11 cellular contexts compared by ENCODE assay signal in genomic region chr2:38509322-38509946, GRCh38.
A peak's percentile ranks its signal among the peaks of the same experiment; 100 is the strongest.
DNase-seq lines count a peak whose midpoint lies in the region; TF ChIP-seq lines count a peak whose summit lies in the region.
"Had no signal": no experiment of that assay in that cellular context is flagged by ENCODE, and none has a peak within 500 bp of the region (broad histone marks: within the 10 kb centered on the region; RNA-seq: fewer than 3 reads in every experiment).

No MANE protein-coding gene starts in this region.

- peaks cover 3% of the 10 kb centered on the region for H3K36me3 Mint-ChIP-seq in activated CD4-positive, alpha-beta memory T cell treated with anti-CD3 and anti-CD28 coated beads, Interleukin-2, amount 10 ng/mL, durations not matched to agents 7 days and 5 days (ENCODE audit: low read depth)
- H3K36me3 Mint-ChIP-seq: activated naive CD4-positive, alpha-beta T cell treated with anti-CD3 and anti-CD28 coated beads, Interleukin-2, amount 50 U/mL, for 72 hours had no signal

- peaks cover 14% of the 10 kb centered on the region for H3K4me1 Mint-ChIP-seq in activated CD4-positive, alpha-beta memory T cell treated with anti-CD3 and anti-CD28 coated beads, Interleukin-2, amount 10 ng/mL, durations not matched to agents 7 days and 5 days

- peaks cover 2% of the 10 kb centered on the region for H3K27me3 Mint-ChIP-seq in activated CD4-positive, alpha-beta memory T cell treated with anti-CD3 and anti-CD28 coated beads, Interleukin-2, amount 10 ng/mL, durations not matched to agents 7 days and 5 days

- H3K4me3 ChIP-seq in GM23248 (no peak overlapping the region), skeletal muscle tissue (ENCODE audit: low read length in 3 of 3) (no peak overlapping the region), coronary artery (no peak overlapping the region)

- H2AFZ ChIP-seq in GM23248: no peak overlapping the region

- H3K79me2 ChIP-seq in GM23248 (ENCODE audit: insufficient read depth): no peaks in the 10 kb centered on the region

- H3F3A ChIP-seq in GM23248 (ENCODE audit: insufficient read depth): 0 out of 2 replicates have a peak, but pooled peaks cover 5% of the 10 kb centered on the region

- no peak overlapping the region for H3K27ac Mint-ChIP-seq in activated CD4-positive, alpha-beta memory T cell treated with anti-CD3 and anti-CD28 coated beads, Interleukin-2, amount 10 ng/mL, durations not matched to agents 7 days and 5 days
- H3K27ac Mint-ChIP-seq: activated naive CD4-positive, alpha-beta T cell treated with anti-CD3 and anti-CD28 coated beads, Interleukin-2, amount 50 U/mL, for 72 hours had no signal

- H3K27me3 ChIP-seq in GM23248 (replicated peaks; ENCODE audit: insufficient read depth): no peaks in the 10 kb centered on the region; the same call in 1 of the 2 replicates
- H3K27me3 ChIP-seq in skeletal muscle tissue (ENCODE audit: control insufficient read depth in 3 of 3, insufficient read depth in 3 of 3, low read length in 3 of 3): no peaks in the 10 kb centered on the region

- peaks cover 4% of the 10 kb centered on the region for H3K9me3 Mint-ChIP-seq in activated CD4-positive, alpha-beta memory T cell treated with anti-CD3 and anti-CD28 coated beads, Interleukin-2, amount 10 ng/mL, durations not matched to agents 7 days and 5 days

- in situ Hi-C loops in GM23248 (cut with MboI): no loop called here

- H3K36me3 ChIP-seq in GM23248 (ENCODE audit: low read depth): no peaks in the 10 kb centered on the region
- no peaks in the 10 kb centered on the region for H3K36me3 ChIP-seq in skeletal muscle tissue (ENCODE audit: control insufficient read depth in 3 of 3, insufficient read depth in 3 of 3, low read length in 3 of 3)

- no peak overlapping the region for H3K9ac ChIP-seq in GM23248
- peak overlapping the region in 1 of 3 donors; percentile 33 for H3K9ac ChIP-seq in skeletal muscle tissue (ENCODE audit: low read depth in 1 of 3, low read length in 3 of 3)

- peak; percentile 82 for DNase-seq in GM23248
- peak; percentile 52 for DNase-seq in RWPE1 (ENCODE audit: low spot score)
- DNase-seq in fibroblast of peridontal ligament (ENCODE audit: extremely low read depth): peak; percentile 86
- no peak for DNase-seq in coronary artery (ENCODE audit: low spot score)
- no peak for DNase-seq in middle frontal gyrus (ENCODE audit: extremely low spot score, low spot score)
- DNase-seq in islet precursor cell: no peak
- no peak for DNase-seq in activated CD4-positive, alpha-beta memory T cell treated with anti-CD3 and anti-CD28 coated beads, Interleukin-2, amount 10 ng/mL, durations not matched to agents 7 days and 5 days
- DNase-seq: NCI-H526 treated with DMSO at 0.1 percent for 48 hours had no signal

- no peaks in the 10 kb centered on the region for H3K9me2 ChIP-seq in GM23248 (ENCODE audit: insufficient read depth)

- no peak overlapping the region for H3K4me3 Mint-ChIP-seq in activated CD4-positive, alpha-beta memory T cell treated with anti-CD3 and anti-CD28 coated beads, Interleukin-2, amount 10 ng/mL, durations not matched to agents 7 days and 5 days

- TF ChIP-seq CTCF in RWPE1 (conservative IDR thresholded peaks at IDR 0.05; ENCODE audit: low read depth) (no peak), coronary artery (IDR thresholded peaks at IDR 0.05) (no peak)

- H3K9me3 ChIP-seq in GM23248 (ENCODE audit: low read depth): no peaks in the 10 kb centered on the region
- H3K9me3 ChIP-seq in skeletal muscle tissue (ENCODE audit: control insufficient read depth in 3 of 3, low read length in 3 of 3): no peaks in the 10 kb centered on the region

- POLR2A ChIA-PET in RWPE1 (lab: Yijun Ruan, JAX; ENCODE audit: low non-redundant PET): no interaction called here
- POLR2A ChIA-PET in activated CD4-positive, alpha-beta memory T cell treated with anti-CD3 and anti-CD28 coated beads, Interleukin-2, amount 10 ng/mL, durations not matched to agents 7 days and 5 days (lab: Charles Lee): interaction anchor here (1.2 to 1.7 kb wide), 2 partner anchors 186 to 193 kb away, joined by 4 to 28 read pairs; no protein-coding TSS in a partner anchor

- H3K4me1 ChIP-seq in GM23248 (ENCODE audit: insufficient read depth) (peaks cover 7% of the 10 kb centered on the region; the same call in 1 of the 2 replicates), skeletal muscle tissue (ENCODE audit: control insufficient read depth in 3 of 3, insufficient read depth in 3 of 3, low read length in 3 of 3) (peaks cover 18 to 29% (median 27%) of the 10 kb centered on the region in 3 donors)

- H4K20me1 ChIP-seq in GM23248 (ENCODE audit: insufficient read depth): no peaks in the 10 kb centered on the region

- 54 to 59% methylated on average over 5 of the region's 5 CpGs for WGBS in GM23248 (ENCODE audit: low coverage in 1 of 2, low lambda C conversion rate in 2 of 2, missing lambda C conversion rate in 2 of 2), 2 experiments

- H3K27ac ChIP-seq in GM23248 (no peak overlapping the region), RWPE1 (no peak overlapping the region), skeletal muscle tissue (ENCODE audit: low read depth, low read length) (peak overlapping the region; percentile 81), coronary artery (peak overlapping the region in 1 of 2 donors; percentile 50)
- H3K27ac ChIP-seq: VCaP had no signal

- CTCF ChIA-PET in RWPE1 (lab: Yijun Ruan, JAX): interaction anchor here (0.6 to 1.8 kb wide), 6 partner anchors 22 to 270 kb away, joined by 3 to 27 read pairs (median 6); no protein-coding TSS in a partner anchor
- CTCF ChIA-PET in activated CD4-positive, alpha-beta memory T cell treated with anti-CD3 and anti-CD28 coated beads, Interleukin-2, amount 10 ng/mL, durations not matched to agents 7 days and 5 days (lab: Charles Lee): interaction anchor here (0.8 to 5.2 kb wide), 13 partner anchors 9 to 235 kb away, joined by 3 to 146 read pairs (median 8); no protein-coding TSS in a partner anchor

- H3K4me2 ChIP-seq in GM23248 (ENCODE audit: unreplicated experiment): no peak overlapping the region

Comparison
In these comparisons a context has a peak if more than half of its experiments do, and no peak if none do; other contexts are left out.
1. DNase-seq: peak in GM23248 (single experiment), RWPE1 (single experiment) and fibroblast of peridontal ligament (single experiment); none in coronary artery (single experiment), middle frontal gyrus (single experiment), islet precursor cell (single experiment) and activated CD4-positive, alpha-beta memory T cell treated with anti-CD3 and anti-CD28 coated beads, Interleukin-2, amount 10 ng/mL, durations not matched to agents 7 days and 5 days (single experiment).